ENCODE assay signal across 1 cellular context in the genomic region with DNA sequence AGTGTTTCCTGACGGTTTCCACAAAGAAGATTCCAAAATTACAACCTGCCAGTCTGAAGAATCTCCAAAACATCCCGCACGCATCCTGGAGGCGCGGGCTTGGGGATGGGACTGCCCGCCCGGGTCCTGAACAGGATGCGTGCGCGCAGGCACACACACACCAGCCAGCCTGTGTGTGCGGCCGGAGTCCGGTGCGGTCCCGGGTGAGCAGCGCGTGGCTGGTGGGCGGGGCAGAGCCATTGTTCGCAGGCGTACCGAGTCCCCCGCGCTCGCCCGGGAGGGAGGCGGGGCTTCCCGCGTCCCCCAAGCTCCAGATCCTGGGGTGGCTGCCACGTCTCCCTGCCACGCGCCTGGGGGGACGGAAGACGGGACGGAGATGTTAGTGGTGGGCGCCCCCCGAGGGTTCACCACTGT.
TF ChIP-seq lines count a peak whose summit lies in the region.

No MANE protein-coding gene starts in this region.

TF ChIP-seq in HepG2, 621 proteins besides CTCF, POLR2A, EP300 and RAD21 (continued from another document and continues in another):
- TF ChIP-seq PRDM10 (CRISPR knock-in tag; IDR thresholded peaks at IDR 0.05; ENCODE audit: low read depth) (0 out of 2 replicates have a peak, but pooled peaks have one; percentile 32), FOXA3 (CRISPR knock-in tag; IDR thresholded peaks at IDR 0.05) (peak; percentile 61; the same call in 1 of the 2 replicates), GRHL1 (CRISPR knock-in tag; conservative IDR thresholded peaks at IDR 0.05) (no peak), ZNF770 (CRISPR knock-in tag; IDR thresholded peaks at IDR 0.05) (no peak), ZNF230 (CRISPR knock-in tag; IDR thresholded peaks at IDR 0.05) (no peak), LCORL (IDR thresholded peaks at IDR 0.05) (no peak), LCORL (CRISPR knock-in tag; IDR thresholded peaks at IDR 0.05) (peak; percentile 79), CSRNP1 (CRISPR knock-in tag; IDR thresholded peaks at IDR 0.05) (peak; percentile 7; the same call in 1 of the 2 replicates), SOX13 (IDR thresholded peaks at IDR 0.05) (peak; percentile 94), SOX13 (CRISPR knock-in tag; conservative IDR thresholded peaks at IDR 0.05 in 1 of 2, IDR thresholded peaks at IDR 0.05 in 1 of 2) (peak in 1 of 2 experiments; percentile 98; a peak in 2 of 4 replicates), TAF1 (CRISPR knock-in tag; IDR thresholded peaks at IDR 0.05) (peak; percentile 53), ESRRA (CRISPR knock-in tag; IDR thresholded peaks at IDR 0.05; ENCODE audit: low read depth) (no peak), KDM6A (CRISPR knock-in tag; IDR thresholded peaks at IDR 0.05; ENCODE audit: low read depth) (no peak), ZIK1 (CRISPR knock-in tag; IDR thresholded peaks at IDR 0.05; ENCODE audit: borderline replicate concordance, low read depth) (peak; percentile 28; the same call in 1 of the 2 replicates), SCMH1 (CRISPR knock-in tag; IDR thresholded peaks at IDR 0.05; ENCODE audit: borderline replicate concordance) (no peak), ZBTB42 (CRISPR knock-in tag; IDR thresholded peaks at IDR 0.05) (peak; percentile 48; the same call in 1 of the 2 replicates), ZNF207 (IDR thresholded peaks at IDR 0.05; ENCODE audit: borderline replicate concordance) (no peak), AKNA (CRISPR knock-in tag; IDR thresholded peaks at IDR 0.05; ENCODE audit: borderline replicate concordance) (no peak), CBX5 (CRISPR knock-in tag; IDR thresholded peaks at IDR 0.05; ENCODE audit: borderline replicate concordance) (peak; percentile 84; the same call in 1 of the 2 replicates), ZNF678 (CRISPR knock-in tag; IDR thresholded peaks at IDR 0.05) (no peak), ZNF788 (CRISPR knock-in tag; IDR thresholded peaks at IDR 0.05; ENCODE audit: borderline replicate concordance) (peak; percentile 67), REXO4 (CRISPR knock-in tag; IDR thresholded peaks at IDR 0.05; ENCODE audit: borderline replicate concordance) (no peak), KDM3A (CRISPR knock-in tag; IDR thresholded peaks at IDR 0.05; ENCODE audit: low read depth) (peak; percentile 84; the same call in 1 of the 2 replicates), NCOR1 (IDR thresholded peaks at IDR 0.05; ENCODE audit: borderline replicate concordance, low read length) (no peak), JDP2 (CRISPR knock-in tag; IDR thresholded peaks at IDR 0.05; ENCODE audit: borderline replicate concordance) (no peak; the same call in 1 of the 2 replicates), ZBTB20 (CRISPR knock-in tag; IDR thresholded peaks at IDR 0.05; ENCODE audit: borderline replicate concordance, low read depth) (peak; percentile 58; the same call in 1 of the 2 replicates), NPAS2 (CRISPR knock-in tag; IDR thresholded peaks at IDR 0.05; ENCODE audit: borderline replicate concordance) (no peak), NFKBIZ (CRISPR knock-in tag; IDR thresholded peaks at IDR 0.05) (no peak), CCDC6 (CRISPR knock-in tag; IDR thresholded peaks at IDR 0.05) (no peak; the same call in 1 of the 2 replicates), NFATC3 (CRISPR knock-in tag; IDR thresholded peaks at IDR 0.05) (no peak), PCBP1 (IDR thresholded peaks at IDR 0.05; ENCODE audit: borderline replicate concordance, low read depth, low read length) (no peak), ERF (CRISPR knock-in tag; IDR thresholded peaks at IDR 0.05) (peak; percentile 85), ZNF24 (IDR thresholded peaks at IDR 0.05) (no peak), ZNF101 (CRISPR knock-in tag; IDR thresholded peaks at IDR 0.05; ENCODE audit: borderline replicate concordance, low read depth) (no peak), AGO2 (optimal IDR thresholded peaks at IDR 0.05; ENCODE audit: low read depth, low read length) (peak; percentile 38), AKAP8 (CRISPR knock-in tag; IDR thresholded peaks at IDR 0.05) (peak; percentile 56; the same call in 1 of the 2 replicates), ZNF3 (CRISPR knock-in tag; IDR thresholded peaks at IDR 0.05) (no peak), EEA1 (CRISPR knock-in tag; IDR thresholded peaks at IDR 0.05; ENCODE audit: borderline replicate concordance) (0 out of 2 replicates have a peak, but pooled peaks have one; percentile 45), ZNF816 (CRISPR knock-in tag; IDR thresholded peaks at IDR 0.05; ENCODE audit: borderline replicate concordance) (peak; percentile 93; the same call in 1 of the 2 replicates), MLLT10 (CRISPR knock-in tag; IDR thresholded peaks at IDR 0.05) (no peak), JUND (CRISPR knock-in tag; IDR thresholded peaks at IDR 0.05) (peak; percentile 49; the same call in 1 of the 2 replicates), KLF15 (CRISPR knock-in tag; IDR thresholded peaks at IDR 0.05; ENCODE audit: borderline replicate concordance) (no peak), CC2D1A (CRISPR knock-in tag; IDR thresholded peaks at IDR 0.05) (no peak), ZFP1 (CRISPR knock-in tag; IDR thresholded peaks at IDR 0.05) (0 out of 2 replicates have a peak, but pooled peaks have one; percentile 49)
- TF ChIP-seq, protein P1, sequence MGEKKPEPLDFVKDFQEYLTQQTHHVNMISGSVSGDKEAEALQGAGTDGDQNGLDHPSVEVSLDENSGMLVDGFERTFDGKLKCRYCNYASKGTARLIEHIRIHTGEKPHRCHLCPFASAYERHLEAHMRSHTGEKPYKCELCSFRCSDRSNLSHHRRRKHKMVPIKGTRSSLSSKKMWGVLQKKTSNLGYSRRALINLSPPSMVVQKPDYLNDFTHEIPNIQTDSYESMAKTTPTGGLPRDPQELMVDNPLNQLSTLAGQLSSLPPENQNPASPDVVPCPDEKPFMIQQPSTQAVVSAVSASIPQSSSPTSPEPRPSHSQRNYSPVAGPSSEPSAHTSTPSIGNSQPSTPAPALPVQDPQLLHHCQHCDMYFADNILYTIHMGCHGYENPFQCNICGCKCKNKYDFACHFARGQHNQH (CRISPR knock-in tag; IDR thresholded peaks at IDR 0.05): no peak
- TF ChIP-seq, protein P2, sequence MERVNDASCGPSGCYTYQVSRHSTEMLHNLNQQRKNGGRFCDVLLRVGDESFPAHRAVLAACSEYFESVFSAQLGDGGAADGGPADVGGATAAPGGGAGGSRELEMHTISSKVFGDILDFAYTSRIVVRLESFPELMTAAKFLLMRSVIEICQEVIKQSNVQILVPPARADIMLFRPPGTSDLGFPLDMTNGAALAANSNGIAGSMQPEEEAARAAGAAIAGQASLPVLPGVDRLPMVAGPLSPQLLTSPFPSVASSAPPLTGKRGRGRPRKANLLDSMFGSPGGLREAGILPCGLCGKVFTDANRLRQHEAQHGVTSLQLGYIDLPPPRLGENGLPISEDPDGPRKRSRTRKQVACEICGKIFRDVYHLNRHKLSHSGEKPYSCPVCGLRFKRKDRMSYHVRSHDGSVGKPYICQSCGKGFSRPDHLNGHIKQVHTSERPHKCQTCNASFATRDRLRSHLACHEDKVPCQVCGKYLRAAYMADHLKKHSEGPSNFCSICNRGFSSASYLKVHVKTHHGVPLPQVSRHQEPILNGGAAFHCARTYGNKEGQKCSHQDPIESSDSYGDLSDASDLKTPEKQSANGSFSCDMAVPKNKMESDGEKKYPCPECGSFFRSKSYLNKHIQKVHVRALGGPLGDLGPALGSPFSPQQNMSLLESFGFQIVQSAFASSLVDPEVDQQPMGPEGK (CRISPR knock-in tag; IDR thresholded peaks at IDR 0.05): peak; percentile 89
